In the genomic region with DNA sequence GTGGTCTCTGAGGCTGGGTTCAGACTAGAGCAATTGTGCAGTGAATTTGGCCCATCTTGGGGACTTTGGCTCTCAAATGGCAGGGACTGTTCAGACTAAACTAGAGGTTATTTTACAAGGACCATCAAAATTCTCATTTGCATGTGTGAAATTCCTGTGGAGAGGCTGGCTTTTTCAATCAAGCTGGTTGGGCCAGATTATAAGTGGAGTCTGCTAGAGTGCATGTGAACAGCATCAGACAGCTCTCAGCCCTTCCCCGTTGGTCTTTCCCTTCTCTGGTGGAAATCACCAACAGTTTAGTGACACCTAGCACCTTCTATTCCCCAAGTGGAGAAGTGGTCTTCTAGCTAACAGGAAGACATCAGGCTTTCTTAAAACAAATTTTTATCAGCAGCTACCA, we compare ENCODE assay signal across 20 cellular contexts.
"Had no signal": no experiment of that assay in that cellular context is flagged by ENCODE, and none has a peak within 500 bp of the region (broad histone marks: within the 10 kb centered on the region; RNA-seq: fewer than 3 reads in every experiment).

No MANE protein-coding gene starts in this region.

- H3K27ac ChIP-seq: ascending aorta, gastrocnemius medialis, heart left ventricle, left lung, tibial artery had no signal

- H3K36me3 ChIP-seq: ascending aorta, gastrocnemius medialis, heart left ventricle, left lung, tibial artery had no signal

- H3K27me3 ChIP-seq: ascending aorta, gastrocnemius medialis, heart left ventricle, left lung, tibial artery had no signal

- FAIRE-seq: bronchial epithelial cell, urothelium cell line had no signal

- H3K9me3 Mint-ChIP-seq: activated naive CD4-positive, alpha-beta T cell treated with anti-CD3 and anti-CD28 coated beads for 36 hours; activated T-cell treated with anti-CD3 and anti-CD28 coated beads, Interleukin-2, amount 50 U/mL, for 24 hours; activated T-helper 2 cell treated with anti-CD3 and anti-CD28 coated beads, Interferon-gamma antibody, Interleukin-2, Interleukin-4, amounts not matched to agents 10 μg/mL and 5 μg/mL and 100 μg/mL, durations not matched to agents 14 hours and 24 hours and 36 hours had no signal

- H3K9me3 ChIP-seq: ascending aorta, gastrocnemius medialis, heart left ventricle, left lung, tibial artery had no signal

- H3K27ac Mint-ChIP-seq: activated CD8-positive, alpha-beta T cell treated with anti-CD3 and anti-CD28 coated beads, Interleukin-2, amount 10 ng/mL, durations not matched to agents 7 days and 5 days; activated naive CD4-positive, alpha-beta T cell treated with anti-CD3 and anti-CD28 coated beads for 36 hours; activated T-cell treated with anti-CD3 and anti-CD28 coated beads, Interleukin-2, amount 50 U/mL, for 24 hours; activated T-helper 2 cell treated with anti-CD3 and anti-CD28 coated beads, Interferon-gamma antibody, Interleukin-2, Interleukin-4, amounts not matched to agents 10 μg/mL and 5 μg/mL and 100 μg/mL, durations not matched to agents 14 hours and 24 hours and 36 hours; nephron progenitor cell had no signal

- H3K27me3 Mint-ChIP-seq: activated T-cell treated with anti-CD3 and anti-CD28 coated beads, Interleukin-2, amount 50 U/mL, for 24 hours had no signal

- H3K4me1 ChIP-seq: gastrocnemius medialis, left lung had no signal

- ATAC-seq: activated CD8-positive, alpha-beta T cell treated with anti-CD3 and anti-CD28 coated beads, Interleukin-2, amount 10 ng/mL, durations not matched to agents 7 days and 5 days; gastrocnemius medialis; heart left ventricle; left lung; stimulated activated naive CD8-positive, alpha-beta T cell treated with anti-CD3 and anti-CD28 coated beads, Interleukin-15, Interleukin-2, amounts not matched to agents 100 U/mL and 50 U/mL, for 24 hours had no signal

- DNase-seq: activated CD4-positive, alpha-beta T cell treated with anti-CD3 and anti-CD28 coated beads for 48 hours; activated CD4-positive, CD25-positive, alpha-beta regulatory T cell; activated CD8-positive, alpha-beta T cell treated with anti-CD3 and anti-CD28 coated beads, Interleukin-2, amount 10 ng/mL, durations not matched to agents 7 days and 5 days; activated naive CD4-positive, alpha-beta T cell treated with anti-CD3 and anti-CD28 coated beads for 36 hours; activated T-cell treated with anti-CD3 and anti-CD28 coated beads, Interleukin-2, amount 50 U/mL, for 24 hours; effector CD4-positive, alpha-beta T cell; gastrocnemius medialis; heart left ventricle; left lung; midbrain; nephron progenitor cell; occipital lobe; stimulated activated CD4-positive, alpha-beta T cell treated with anti-CD3 and anti-CD28 coated beads, Interleukin-2, amount 100 ng/mL, for 24 hours; stimulated activated naive CD8-positive, alpha-beta T cell treated with anti-CD3 and anti-CD28 coated beads, Interleukin-15, Interleukin-2, amounts not matched to agents 100 U/mL and 50 U/mL, for 24 hours; substantia nigra; tibial artery had no signal

- H3K4me3 Mint-ChIP-seq: activated CD8-positive, alpha-beta T cell treated with anti-CD3 and anti-CD28 coated beads, Interleukin-2, amount 10 ng/mL, durations not matched to agents 7 days and 5 days; activated naive CD4-positive, alpha-beta T cell treated with anti-CD3 and anti-CD28 coated beads for 36 hours; activated T-cell treated with anti-CD3 and anti-CD28 coated beads, Interleukin-2, amount 50 U/mL, for 24 hours; nephron progenitor cell had no signal

- H3K4me3 ChIP-seq: ascending aorta, gastrocnemius medialis, heart left ventricle, left lung, tibial artery had no signal
